In the genomic region with DNA sequence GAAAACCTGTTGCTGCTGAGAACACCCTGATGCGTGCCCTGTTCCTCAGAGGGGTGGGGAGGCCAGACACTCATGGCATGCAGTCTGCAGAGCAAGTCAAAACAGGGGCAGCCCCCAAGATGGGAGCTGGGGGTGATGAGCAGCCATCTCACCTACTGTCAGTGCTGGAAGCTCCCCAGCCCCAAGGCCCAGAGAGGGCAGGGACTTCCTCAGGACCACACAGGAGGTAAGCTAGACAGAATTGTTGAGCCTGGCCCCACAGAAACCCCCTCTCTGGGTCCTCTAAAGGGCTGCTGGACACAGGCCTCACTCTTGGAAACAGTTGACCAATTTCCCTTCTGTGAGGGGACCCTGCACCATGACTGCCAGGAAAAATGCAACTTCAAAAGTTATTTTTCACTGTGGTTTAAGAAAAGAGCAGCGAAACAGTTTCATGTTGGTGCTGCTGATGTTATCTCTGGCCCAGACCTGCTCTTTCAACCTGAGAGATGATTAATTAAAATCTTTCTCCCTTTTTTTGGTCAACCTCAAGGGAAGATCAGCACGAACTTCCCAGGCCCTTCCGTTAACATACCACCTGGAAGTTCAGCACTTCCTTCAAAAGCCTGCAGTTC, we compare ENCODE assay signal across 20 cellular contexts. TPM values are rescaled to one million over a fixed set of nuclear protein-coding genes. Genes with fewer than 3 reads are reported as not detected.
DNase-seq lines count a peak whose midpoint lies in the region; ATAC-seq and TF ChIP-seq lines count a peak whose summit lies in the region.
"Had no signal": no experiment of that assay in that cellular context is flagged by ENCODE, and none has a peak within 500 bp of the region (broad histone marks: within the 10 kb centered on the region; RNA-seq: fewer than 3 reads in every experiment).

No MANE protein-coding gene starts in this region.

- H3K27ac ChIP-seq in HEK293 (ENCODE audit: extremely low read depth, low read depth, low read length) (no peak overlapping the region), spleen (peak overlapping the region in 1 of 8 donors; percentile 3)
- H3K27ac ChIP-seq: BLaER1, left ventricle myocardium inferior, right lobe of liver had no signal

- 60 to 73% (median 66%) methylated on average over 3 to 4 of the region's 4 CpGs for WGBS in spleen, 5 donors

- no peaks in the 10 kb centered on the region for H3K9me3 Mint-ChIP-seq in activated T-cell treated with anti-CD3 and anti-CD28 coated beads, Interleukin-2, amount 50 U/mL, for 4 hours
- no peaks in the 10 kb centered on the region for H3K9me3 Mint-ChIP-seq in HFFc6
- H3K9me3 Mint-ChIP-seq: type B pancreatic cell had no signal

- no peaks in the 10 kb centered on the region for H3K27me3 Mint-ChIP-seq in activated T-cell treated with anti-CD3 and anti-CD28 coated beads, Interleukin-2, amount 50 U/mL, for 4 hours (ENCODE audit: low read depth)
- no peaks in the 10 kb centered on the region; the same call in none of the 2 replicates for H3K27me3 Mint-ChIP-seq in HFFc6 (ENCODE audit: insufficient read depth)

- CTCF ChIA-PET in HEK293 (lab: Yijun Ruan, JAX), result no interaction called here

- H3K9me3 ChIP-seq in HEK293 (ENCODE audit: control insufficient read depth, insufficient read depth, low read depth, low read length) (no peaks in the 10 kb centered on the region), spleen (no peaks in the 10 kb centered on the region)
- H3K9me3 ChIP-seq: BLaER1, left ventricle myocardium inferior, right lobe of liver, SK-N-SH had no signal

- peak; percentile 77 for DNase-seq in activated CD4-positive, alpha-beta T cell treated with anti-CD3 and anti-CD28 coated beads for 48 hours
- DNase-seq in activated CD4-positive, alpha-beta T cell treated with anti-CD3 and anti-CD28 coated beads for 1 hour, result no peak
- no peak for DNase-seq in activated T-cell treated with anti-CD3 and anti-CD28 coated beads, Interleukin-2, amount 50 U/mL, for 4 hours
- DNase-seq in spleen (peak; percentile 70), HFFc6 (no peak), CD1c-positive myeloid dendritic cell (ENCODE audit: extremely low spot score) (no peak)
- DNase-seq: left ventricle myocardium inferior, NCI-H1436, NCI-H2171 treated with DMSO at 0.1 percent for 48 hours, occipital lobe, right lobe of liver, SK-N-SH had no signal

- peaks cover 35% of the 10 kb centered on the region for H3K4me1 Mint-ChIP-seq in activated T-cell treated with anti-CD3 and anti-CD28 coated beads, Interleukin-2, amount 50 U/mL, for 4 hours (ENCODE audit: low read depth)
- peaks cover 27% of the 10 kb centered on the region for H3K4me1 Mint-ChIP-seq in HFFc6 (ENCODE audit: low read depth)

- no peak for TF ChIP-seq POLR2A in spleen (IDR thresholded peaks at IDR 0.05)

- H3K4me3 ChIP-seq in HEK293 (ENCODE audit: low read depth, low read length) (no peak overlapping the region), spleen (no peak overlapping the region)
- H3K4me3 ChIP-seq: BLaER1, left ventricle myocardium inferior, right lobe of liver had no signal

- no peak overlapping the region for H3K4me3 Mint-ChIP-seq in activated T-cell treated with anti-CD3 and anti-CD28 coated beads, Interleukin-2, amount 50 U/mL, for 4 hours
- H3K4me3 Mint-ChIP-seq in HFFc6, result no peak overlapping the region
- H3K4me3 Mint-ChIP-seq: type B pancreatic cell had no signal

- POLR2A ChIA-PET in HEK293 (lab: Yijun Ruan, JAX), result no interaction called here

- intact Hi-C loops in spleen (cut with DNase I; ENCODE audit: low total_unique reads), result no loop called here

- H3K4me1 ChIP-seq in HEK293 (ENCODE audit: control insufficient read depth, insufficient read depth, low read length), result 0 out of 2 replicates have a peak, but pooled peaks cover 6% of the 10 kb centered on the region
- H3K4me1 ChIP-seq in spleen, result peaks cover 0 to 14% (median 5%) of the 10 kb centered on the region in 6 donors
- H3K4me1 ChIP-seq: right lobe of liver had no signal

- no peaks in the 10 kb centered on the region for H3K36me3 Mint-ChIP-seq in activated T-cell treated with anti-CD3 and anti-CD28 coated beads, Interleukin-2, amount 50 U/mL, for 4 hours (ENCODE audit: insufficient read depth)
- no peaks in the 10 kb centered on the region for H3K36me3 Mint-ChIP-seq in HFFc6 (ENCODE audit: low read depth)
- H3K36me3 Mint-ChIP-seq: type B pancreatic cell had no signal

- no peaks in the 10 kb centered on the region for H3K27me3 ChIP-seq in spleen (replicated peaks in 1 of 7)
- H3K27me3 ChIP-seq: BLaER1, right lobe of liver had no signal

- TF ChIP-seq CTCF in HEK293 (tag by site-specific recombination; IDR thresholded peaks at IDR 0.05) (no peak), spleen (IDR thresholded peaks at IDR 0.05 in 8 of 11, conservative IDR thresholded peaks at IDR 0.05 in 3 of 11) (no peak), HFFc6 (IDR thresholded peaks at IDR 0.05) (no peak)

- no peak overlapping the region for H3K27ac Mint-ChIP-seq in HFFc6
- H3K27ac Mint-ChIP-seq: type B pancreatic cell had no signal

- H3K36me3 ChIP-seq in HEK293 (ENCODE audit: control insufficient read depth in 2 of 2, insufficient read depth in 1 of 2, low read length in 2 of 2) (no peaks in the 10 kb centered on the region), spleen (no peaks in the 10 kb centered on the region)
- H3K36me3 ChIP-seq: BLaER1, left ventricle myocardium inferior, right lobe of liver had no signal

- ATAC-seq in activated T-cell treated with anti-CD3 and anti-CD28 coated beads, Interleukin-2, amount 50 U/mL, for 4 hours, result peak; percentile 89 to 90
- ATAC-seq in HG02981 (IDR thresholded peaks at IDR 0.05; ENCODE audit: unreplicated experiment), result no peak
- ATAC-seq: right lobe of liver had no signal

TF ChIP-seq in HEK293, 187 proteins besides CTCF, POLR2A, EP300 and RAD21:
- TF ChIP-seq, protein P1, sequence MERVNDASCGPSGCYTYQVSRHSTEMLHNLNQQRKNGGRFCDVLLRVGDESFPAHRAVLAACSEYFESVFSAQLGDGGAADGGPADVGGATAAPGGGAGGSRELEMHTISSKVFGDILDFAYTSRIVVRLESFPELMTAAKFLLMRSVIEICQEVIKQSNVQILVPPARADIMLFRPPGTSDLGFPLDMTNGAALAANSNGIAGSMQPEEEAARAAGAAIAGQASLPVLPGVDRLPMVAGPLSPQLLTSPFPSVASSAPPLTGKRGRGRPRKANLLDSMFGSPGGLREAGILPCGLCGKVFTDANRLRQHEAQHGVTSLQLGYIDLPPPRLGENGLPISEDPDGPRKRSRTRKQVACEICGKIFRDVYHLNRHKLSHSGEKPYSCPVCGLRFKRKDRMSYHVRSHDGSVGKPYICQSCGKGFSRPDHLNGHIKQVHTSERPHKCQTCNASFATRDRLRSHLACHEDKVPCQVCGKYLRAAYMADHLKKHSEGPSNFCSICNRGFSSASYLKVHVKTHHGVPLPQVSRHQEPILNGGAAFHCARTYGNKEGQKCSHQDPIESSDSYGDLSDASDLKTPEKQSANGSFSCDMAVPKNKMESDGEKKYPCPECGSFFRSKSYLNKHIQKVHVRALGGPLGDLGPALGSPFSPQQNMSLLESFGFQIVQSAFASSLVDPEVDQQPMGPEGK (tag by site-specific recombination; IDR thresholded peaks at IDR 0.05), result no peak
- TF ChIP-seq ZNF37A (tag by site-specific recombination; IDR thresholded peaks at IDR 0.05), result no peak
- no peak for TF ChIP-seq RBAK (tag by site-specific recombination; IDR thresholded peaks at IDR 0.05)
- no peak for TF ChIP-seq ZBTB17 (tag by site-specific recombination; IDR thresholded peaks at IDR 0.05)
- TF ChIP-seq ZNF549 (tag by site-specific recombination; IDR thresholded peaks at IDR 0.05), result no peak
- TF ChIP-seq SCRT2 (tag by site-specific recombination; IDR thresholded peaks at IDR 0.05), result peak; percentile 47

RNA-seq across cellular contexts. Expression of gene CSF2, which starts 9.6 kb away (rescaled TPM):
- 100 to 1,000 TPM; 130 to 283 (median 277) TPM for total RNA-seq in activated T-cell treated with anti-CD3 and anti-CD28 coated beads, Interleukin-2, amount 50 U/mL, for 4 hours
- not detected for total RNA-seq in spleen
- polyA plus RNA-seq in spleen, result not detected
- total RNA-seq in HFFc6 (2021; fragmentation: NEBNext Ultra II Directional; extraction: Animal tissue kit (Norgen Biotek cat#: 25700)), result under 1 TPM in 1 of 6 experiments, not detected in 5; 0.21 TPM
- total RNA-seq: left ventricle myocardium inferior, mucosa of gallbladder, occipital lobe, right lobe of liver had no signal

RNA-seq across cellular contexts. Expression of gene IL3, which starts 22.7 kb away (rescaled TPM):
- 100 to 1,000 TPM in 2 of 3 donors, 10 to 100 TPM in 1; 94.6 to 152 (median 138) TPM for total RNA-seq in activated T-cell treated with anti-CD3 and anti-CD28 coated beads, Interleukin-2, amount 50 U/mL, for 4 hours
- total RNA-seq in spleen, result not detected
- not detected for polyA plus RNA-seq in spleen
- not detected for total RNA-seq in HFFc6 (2021; fragmentation: NEBNext Ultra II Directional; extraction: Animal tissue kit (Norgen Biotek cat#: 25700))
- total RNA-seq: A172, HT-29, left ventricle myocardium inferior, mucosa of gallbladder, occipital lobe, right lobe of liver had no signal
- polyA plus RNA-seq: adipose tissue, SK-N-SH had no signal

Comparison
In these comparisons a context has a peak if more than half of its experiments do, and no peak if none do; other contexts are left out.
1. DNase-seq: peak in activated CD4-positive, alpha-beta T cell treated with anti-CD3 and anti-CD28 coated beads for 48 hours (single experiment) and spleen (single experiment); none in activated CD4-positive, alpha-beta T cell treated with anti-CD3 and anti-CD28 coated beads for 1 hour (single experiment), activated T-cell treated with anti-CD3 and anti-CD28 coated beads, Interleukin-2, amount 50 U/mL, for 4 hours (single experiment), HFFc6 (single experiment) and CD1c-positive myeloid dendritic cell (single experiment).
2. RNA of gene CSF2, which starts 9.6 kb away (total RNA-seq): 130 to 283 TPM in activated T-cell treated with anti-CD3 and anti-CD28 coated beads, Interleukin-2, amount 50 U/mL, for 4 hours; not detected in spleen and 0.21 TPM in HFFc6; every median in the first group is over 100 times any median in the second.
3. RNA of gene IL3, which starts 22.7 kb away (total RNA-seq): 94.6 to 152 TPM in activated T-cell treated with anti-CD3 and anti-CD28 coated beads, Interleukin-2, amount 50 U/mL, for 4 hours; not detected in spleen and not detected in HFFc6; every median in the first group is over 10 times any median in the second.